ENCODE assay signal across 16 cellular contexts in the genomic region with DNA sequence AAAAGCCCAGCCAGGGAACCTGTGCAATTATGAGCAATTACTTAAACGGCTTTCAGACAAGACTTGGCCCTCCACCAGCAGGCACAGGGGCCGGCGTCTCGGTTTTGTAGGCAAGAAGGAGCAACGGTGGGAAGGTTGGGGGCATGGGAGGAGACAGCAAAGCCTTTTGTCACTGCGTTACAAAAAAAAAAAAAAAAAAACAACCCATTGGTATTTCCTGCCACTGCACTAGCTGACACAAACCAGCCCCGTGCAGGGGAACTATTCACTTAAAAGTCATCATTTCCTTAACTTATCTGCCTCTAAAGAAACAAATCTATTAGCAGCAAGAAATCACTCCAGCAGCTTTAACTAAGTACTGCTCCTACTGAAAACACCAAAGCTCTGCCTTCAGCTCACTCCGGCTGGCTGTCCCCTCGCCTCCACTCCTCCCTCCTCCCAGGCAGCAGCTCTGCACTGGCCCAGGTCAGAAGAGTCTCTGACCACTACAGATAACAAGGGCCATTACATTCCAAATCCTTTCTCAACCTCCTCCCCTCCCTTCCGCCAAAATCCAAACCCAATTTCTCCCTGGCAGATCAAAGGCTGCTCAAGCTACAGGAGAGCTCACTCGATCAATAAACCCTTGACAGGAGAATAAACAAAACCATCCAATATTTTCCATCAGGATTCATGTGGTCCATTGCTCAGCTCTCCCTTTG.
DNase-seq lines count a peak whose midpoint lies in the region; ATAC-seq and TF ChIP-seq lines count a peak whose summit lies in the region.
"Had no signal": no experiment of that assay in that cellular context is flagged by ENCODE, and none has a peak within 500 bp of the region (broad histone marks: within the 10 kb centered on the region; RNA-seq: fewer than 3 reads in every experiment).

No MANE protein-coding gene starts in this region.

- H3K4me3 ChIP-seq in cardiac fibroblast (replicated peaks in 1 of 2; ENCODE audit: low read depth in 2 of 2, low read length in 2 of 2): no peak overlapping the region
- peak overlapping the region; percentile 4 for H3K4me3 ChIP-seq in thoracic aorta
- H3K4me3 ChIP-seq: lung, ovary, SJCRH30 had no signal

- no peaks in the 10 kb centered on the region for H3K9me3 ChIP-seq in thoracic aorta
- H3K9me3 ChIP-seq: ovary, SJCRH30 had no signal

- no peak overlapping the region for H3K27ac Mint-ChIP-seq in naive thymus-derived CD8-positive, alpha-beta T cell
- H3K27ac Mint-ChIP-seq: activated naive CD8-positive, alpha-beta T cell had no signal

- no peaks in the 10 kb centered on the region for H3K4me1 Mint-ChIP-seq in naive thymus-derived CD8-positive, alpha-beta T cell

- H3K4me3 Mint-ChIP-seq in naive thymus-derived CD8-positive, alpha-beta T cell: no peak overlapping the region
- H3K4me3 Mint-ChIP-seq: activated naive CD8-positive, alpha-beta T cell had no signal

- H3K27ac ChIP-seq in thoracic aorta: no peak overlapping the region
- H3K27ac ChIP-seq: ovary, SJCRH30 had no signal

- H3K36me3 Mint-ChIP-seq in naive thymus-derived CD8-positive, alpha-beta T cell: peaks cover 0 to 5% (median 0%) of the 10 kb centered on the region in 3 donors
- H3K36me3 Mint-ChIP-seq: activated naive CD8-positive, alpha-beta T cell had no signal

- POLR2A ChIA-PET in naive thymus-derived CD8-positive, alpha-beta T cell (lab: Charles Lee): no interaction called here

- H3K9me3 Mint-ChIP-seq in naive thymus-derived CD8-positive, alpha-beta T cell: peaks cover 0 to 6% (median 3%) of the 10 kb centered on the region in 9 donors

- H3K4me1 ChIP-seq in thoracic aorta (ENCODE audit: control insufficient read depth in 1 of 2, low read depth in 2 of 2): peaks cover 0 to 4% of the 10 kb centered on the region in 2 donors
- H3K4me1 ChIP-seq: SJCRH30 had no signal

- TF ChIP-seq CTCF in cardiac fibroblast (IDR thresholded peaks at IDR 0.05; ENCODE audit: low read depth, low read length) (no peak), thoracic aorta (IDR thresholded peaks at IDR 0.05) (no peak)

- H3K36me3 ChIP-seq in thoracic aorta: no peaks in the 10 kb centered on the region
- H3K36me3 ChIP-seq: ovary, SJCRH30 had no signal

- no peak for ATAC-seq in thoracic aorta (ENCODE audit: insufficient number of reproducible peaks, low FRiP score, low read depth)
- no peak for ATAC-seq in naive thymus-derived CD8-positive, alpha-beta T cell
- no peak for ATAC-seq in GM18870 (IDR thresholded peaks at IDR 0.05; ENCODE audit: unreplicated experiment)

- DNase-seq in NCI-H1417 (lab: John Stamatoyannopoulos, UW): peak in 2 of 3 experiments; percentile 17 to 79
- no peak for DNase-seq in NCI-H1417 treated with DMSO at 0.1 percent for 48 hours (lab: John Stamatoyannopoulos, UW)
- DNase-seq in cardiac fibroblast (ENCODE audit: low read depth in 2 of 2): peak; percentile 18 to 71
- peak; percentile 71 for DNase-seq in iPS-NIHi7 (ENCODE audit: extremely low spot score)
- DNase-seq in thoracic aorta (ENCODE audit: low spot score): no peak
- DNase-seq in naive thymus-derived CD8-positive, alpha-beta T cell: no peak
- no peak for DNase-seq in pons (ENCODE audit: low spot score)
- DNase-seq: activated CD8-positive, alpha-beta memory T cell treated with anti-CD3 and anti-CD28 coated beads, Interleukin-2, amount 50 U/mL, for 48 hours; NCI-H1092 treated with DMSO at 0.1 percent for 48 hours; NCI-H526; ovary; SJCRH30; stimulated activated CD8-positive, alpha-beta memory T cell treated with anti-CD3 and anti-CD28 coated beads, Interleukin-4, amount 100 ng/mL, for 48 hours had no signal

- peaks cover 9 to 34% (median 15%) of the 10 kb centered on the region in 5 donors for H3K27me3 Mint-ChIP-seq in naive thymus-derived CD8-positive, alpha-beta T cell

- H3K27me3 ChIP-seq in thoracic aorta (replicated peaks; ENCODE audit: insufficient read depth): no peaks in the 10 kb centered on the region
- H3K27me3 ChIP-seq: ovary, SJCRH30 had no signal

Comparison
In these comparisons a context has a peak if more than half of its experiments do, and no peak if none do; other contexts are left out.
1. DNase-seq: peak in NCI-H1417 (2 of 3), cardiac fibroblast (2 of 2) and iPS-NIHi7 (single experiment); none in NCI-H1417 treated with DMSO at 0.1 percent for 48 hours (single experiment), thoracic aorta (single experiment), naive thymus-derived CD8-positive, alpha-beta T cell (0 of 10) and pons (single experiment).